In the genomic region with DNA sequence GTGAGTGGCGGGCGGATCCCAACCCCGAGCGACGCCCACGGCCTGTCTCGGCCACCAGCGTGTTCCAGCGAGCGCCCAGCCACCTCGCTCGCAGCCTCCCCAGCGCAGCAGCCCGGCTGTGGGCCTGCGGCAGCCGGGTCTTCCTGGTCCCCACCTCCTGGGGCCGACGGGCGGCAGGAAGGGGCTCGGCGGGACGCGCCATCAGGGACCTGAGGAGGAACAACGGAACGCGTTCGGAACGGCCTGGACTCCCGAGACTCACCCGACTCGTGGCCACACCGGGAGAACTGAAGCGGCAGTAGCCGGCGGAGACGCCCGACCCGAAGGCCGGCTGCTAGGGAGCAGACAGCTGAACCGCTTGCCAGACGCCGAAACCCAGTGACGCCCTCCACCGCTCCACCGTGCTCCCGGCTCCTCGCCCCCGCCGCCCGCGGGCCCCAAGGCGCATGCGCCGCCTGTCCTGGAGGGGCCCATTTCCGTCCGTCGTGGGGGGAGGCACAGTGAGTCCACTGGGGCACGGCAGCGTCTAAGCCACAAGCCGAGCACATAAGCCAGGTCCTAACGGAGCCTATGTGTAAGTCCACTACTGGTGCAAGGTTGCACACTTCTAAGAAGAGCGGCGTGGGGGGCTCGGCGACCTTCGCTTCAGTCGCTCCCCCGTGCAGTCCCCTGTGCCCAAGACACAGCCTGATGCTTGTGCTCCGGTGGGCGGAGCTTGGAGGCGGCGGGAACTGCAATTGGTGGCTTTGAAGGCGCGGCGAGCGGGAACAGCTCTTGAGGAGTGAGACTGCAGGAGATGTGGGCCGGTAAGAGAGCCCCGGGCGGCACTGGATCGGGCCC, we compare ENCODE assay signal across 8 cellular contexts. TPM values are rescaled to one million over a fixed set of nuclear protein-coding genes. Genes with fewer than 3 reads are reported as not detected.
DNase-seq lines count a peak whose midpoint lies in the region; ATAC-seq and TF ChIP-seq lines count a peak whose summit lies in the region.

A gene with protein sequence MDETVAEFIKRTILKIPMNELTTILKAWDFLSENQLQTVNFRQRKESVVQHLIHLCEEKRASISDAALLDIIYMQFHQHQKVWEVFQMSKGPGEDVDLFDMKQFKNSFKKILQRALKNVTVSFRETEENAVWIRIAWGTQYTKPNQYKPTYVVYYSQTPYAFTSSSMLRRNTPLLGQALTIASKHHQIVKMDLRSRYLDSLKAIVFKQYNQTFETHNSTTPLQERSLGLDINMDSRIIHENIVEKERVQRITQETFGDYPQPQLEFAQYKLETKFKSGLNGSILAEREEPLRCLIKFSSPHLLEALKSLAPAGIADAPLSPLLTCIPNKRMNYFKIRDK (plus strand): TSS at position 743 of the 840 bp plus-strand sequence. CDS start 4,726 bp downstream, outside the sequence.
Gene CMC2, minus strand, starts transcription at position 414 of the 840 bp plus-strand sequence. CDS start 9,491 bp downstream, outside the sequence.

- peak within 1 kb of the TSS; percentile 94 for H3K4me3 ChIP-seq in DOHH2 (ENCODE audit: low read length)
- peak within 1 kb of the TSS; percentile 91 for H3K4me3 ChIP-seq in GM23338
- peak within 1 kb of the TSS; percentile 81 to 84 (median 83) for H3K4me3 ChIP-seq in esophagus squamous epithelium

- intact Hi-C loops in esophagus squamous epithelium (cut with DNase I): loop anchor here (10.0 kb wide), 1 partner anchor 728 kb away; no protein-coding TSS in a partner anchor

- peak within 1 kb of the TSS; percentile 98 for H3K4me3 Mint-ChIP-seq in GM23338

- H3K4me2 ChIP-seq in DOHH2 (ENCODE audit: low read length) (peak within 1 kb of the TSS; percentile 84), GM23338 (peak within 1 kb of the TSS; percentile 89)

- H2AFZ ChIP-seq in GM23338: peak within 1 kb of the TSS; percentile 88

- peaks cover 50% of the 10 kb centered on the region for H3K36me3 ChIP-seq in DOHH2 (ENCODE audit: control insufficient read depth, low read length)
- no peaks in the 10 kb centered on the region for H3K36me3 ChIP-seq in GM23338 (ENCODE audit: insufficient read depth)
- no peaks in the 10 kb centered on the region for H3K36me3 ChIP-seq in esophagus squamous epithelium

- ATAC-seq in GM23338: peak; percentile 90

- peaks cover 5% of the 10 kb centered on the region; the same call in 1 of the 2 replicates for H3F3A ChIP-seq in DOHH2 (ENCODE audit: control insufficient read depth, insufficient read depth)
- no peaks in the 10 kb centered on the region for H3F3A ChIP-seq in GM23338 (replicated peaks; ENCODE audit: low read depth)

- TF ChIP-seq CTCF in DOHH2 (IDR thresholded peaks at IDR 0.05; ENCODE audit: low read depth, low read length, poor library complexity, severe bottlenecking): no peak
- no peak for TF ChIP-seq CTCF in GM23338 (conservative IDR thresholded peaks at IDR 0.05; ENCODE audit: low read depth in 2 of 2)
- peak in 1 of 6 experiments; percentile 13 for TF ChIP-seq CTCF in esophagus squamous epithelium (IDR thresholded peaks at IDR 0.05)

- DNase-seq in GM23338 (ENCODE audit: low spot score) (peak; percentile 98), Kasumi-1 (lab: John Stamatoyannopoulos, UW) (peak; percentile 88 to 90), RKO (ENCODE audit: low spot score) (peak; percentile 98), activated T-helper 1 cell treated with Interleukin-2 at 50 U/mL for 16 hours (ENCODE audit: low read depth) (peak; percentile 95), esophagus squamous epithelium (lab: John Stamatoyannopoulos, UW) (peak; percentile 95), myocyte (ENCODE audit: low read depth) (peak; percentile 99)
- DNase-seq in stimulated activated CD8-positive, alpha-beta memory T cell treated with anti-CD3 and anti-CD28 coated beads, Interleukin-7, amount 100 ng/mL, for 4 hours (ENCODE audit: low read depth in 2 of 2): peak; percentile 97

- peaks cover 11% of the 10 kb centered on the region for H3K36me3 Mint-ChIP-seq in GM23338 (ENCODE audit: low read depth)

- H3K4me1 ChIP-seq in DOHH2 (ENCODE audit: control insufficient read depth, low read length) (peaks cover 39% of the 10 kb centered on the region), GM23338 (ENCODE audit: insufficient read depth) (peaks cover 7% of the 10 kb centered on the region), esophagus squamous epithelium (peaks cover 0 to 40% (median 26%) of the 10 kb centered on the region in 3 donors)

- peak in 3 of 4 donors; percentile 73 to 96 (median 74) for TF ChIP-seq POLR2A in esophagus squamous epithelium (IDR thresholded peaks at IDR 0.05)

- H3K9me2 ChIP-seq in DOHH2 (replicated peaks; ENCODE audit: control insufficient read depth, low read length): no peaks in the 10 kb centered on the region
- no peaks in the 10 kb centered on the region for H3K9me2 ChIP-seq in GM23338 (ENCODE audit: insufficient read depth)

- H3K9me3 ChIP-seq in DOHH2 (ENCODE audit: control insufficient read depth, insufficient read depth, low read length) (no peaks in the 10 kb centered on the region), esophagus squamous epithelium (no peaks in the 10 kb centered on the region)

- H3K27me3 ChIP-seq in DOHH2 (ENCODE audit: control insufficient read depth, low read length) (no peaks in the 10 kb centered on the region), GM23338 (ENCODE audit: insufficient read depth) (no peaks in the 10 kb centered on the region), esophagus squamous epithelium (no peaks in the 10 kb centered on the region)

- WGBS in esophagus squamous epithelium, 2 donors: 1% methylated on average over 14 of the region's 80 CpGs; no CpG with 5 or more reads in 1 of the 2 donors

- H4K20me1 ChIP-seq in DOHH2 (ENCODE audit: control insufficient read depth, insufficient read depth, low read depth, low read length) (peaks cover 34% of the 10 kb centered on the region), GM23338 (replicated peaks; ENCODE audit: insufficient read depth) (peaks cover 5% of the 10 kb centered on the region; the same call in 1 of the 2 replicates)

- H3K27ac Mint-ChIP-seq in GM23338: peak within 1 kb of the TSS; percentile 100

- peaks cover 92% of the 10 kb centered on the region for H3K79me2 ChIP-seq in DOHH2 (ENCODE audit: control insufficient read depth, low read length)
- peaks cover 88% of the 10 kb centered on the region for H3K79me2 ChIP-seq in GM23338 (replicated peaks; ENCODE audit: insufficient read depth)

- peaks cover 7% of the 10 kb centered on the region for H3K27me3 Mint-ChIP-seq in GM23338 (ENCODE audit: insufficient read depth, low read depth, poor library complexity)

- peaks cover 22% of the 10 kb centered on the region for H3K4me1 Mint-ChIP-seq in GM23338

- H3K9me3 Mint-ChIP-seq in GM23338: no peaks in the 10 kb centered on the region

- H3K27ac ChIP-seq in DOHH2 (ENCODE audit: low read depth, low read length) (peak within 1 kb of the TSS; percentile 86), GM23338 (ENCODE audit: low read depth) (peak within 1 kb of the TSS; percentile 99), esophagus squamous epithelium (peak within 1 kb of the TSS; percentile 97 to 100 (median 99))

TF ChIP-seq in GM23338, 12 proteins besides CTCF, POLR2A, EP300 and RAD21:
- TF ChIP-seq CREB1 (CRISPR knock-in tag; IDR thresholded peaks at IDR 0.05; ENCODE audit: low read depth) (no peak), POLR2AphosphoS5 (IDR thresholded peaks at IDR 0.05; ENCODE audit: low read depth) (peak; percentile 77)
- TF ChIP-seq, protein P1, sequence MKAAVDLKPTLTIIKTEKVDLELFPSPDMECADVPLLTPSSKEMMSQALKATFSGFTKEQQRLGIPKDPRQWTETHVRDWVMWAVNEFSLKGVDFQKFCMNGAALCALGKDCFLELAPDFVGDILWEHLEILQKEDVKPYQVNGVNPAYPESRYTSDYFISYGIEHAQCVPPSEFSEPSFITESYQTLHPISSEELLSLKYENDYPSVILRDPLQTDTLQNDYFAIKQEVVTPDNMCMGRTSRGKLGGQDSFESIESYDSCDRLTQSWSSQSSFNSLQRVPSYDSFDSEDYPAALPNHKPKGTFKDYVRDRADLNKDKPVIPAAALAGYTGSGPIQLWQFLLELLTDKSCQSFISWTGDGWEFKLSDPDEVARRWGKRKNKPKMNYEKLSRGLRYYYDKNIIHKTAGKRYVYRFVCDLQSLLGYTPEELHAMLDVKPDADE (IDR thresholded peaks at IDR 0.05): 0 out of 2 replicates have a peak, but pooled peaks have one; percentile 8
TF ChIP-seq in GM23338: peak in this region for 2.

RNA-seq across cellular contexts. Expression of the first gene that starts in this region (rescaled TPM):
- 43.6 and 54.9 TPM in 2 replicates for total RNA-seq in GM23338 (2014; rRNA removed; shearing (Covaris generic))
- 59.0 and 80.8 TPM in 2 replicates for polyA plus RNA-seq in GM23338 (2016; fragmentation: Nextera tagmentation; extraction: Ambion mirVana)
- total RNA-seq in esophagus squamous epithelium: 10 to 100 TPM in 3 of 4 donors, 1 to 10 TPM in 1; 5.3 to 20.4 (median 16.1) TPM
- 10.6 and 10.8 TPM in 2 replicates for total RNA-seq in myocyte
- 6.8 TPM for polyA plus RNA-seq in myocyte (2012)

RNA-seq across cellular contexts. Expression of gene CMC2, which starts in this region (rescaled TPM):
- 35.7 and 63.3 TPM in 2 replicates for total RNA-seq in GM23338 (2014; rRNA removed; shearing (Covaris generic))
- 211 and 241 TPM in 2 replicates for polyA plus RNA-seq in GM23338 (2016; fragmentation: Nextera tagmentation; extraction: Ambion mirVana)
- 10 to 100 TPM in 3 of 4 donors, 1 to 10 TPM in 1; 7.4 to 41.2 (median 24.4) TPM for total RNA-seq in esophagus squamous epithelium
- total RNA-seq in myocyte: 79.0 and 95.9 TPM in 2 replicates
- polyA plus RNA-seq in myocyte (2012): 107 TPM

Comparison
In these comparisons a context has a peak if more than half of its experiments do, and no peak if none do; other contexts are left out.
1. Peak in every context shown above with its lines: DNase-seq, ATAC-seq, H3K4me3 ChIP-seq and H3K27ac ChIP-seq.